Comparison of ENCODE assay signal across 15 cellular contexts in the genomic region with DNA sequence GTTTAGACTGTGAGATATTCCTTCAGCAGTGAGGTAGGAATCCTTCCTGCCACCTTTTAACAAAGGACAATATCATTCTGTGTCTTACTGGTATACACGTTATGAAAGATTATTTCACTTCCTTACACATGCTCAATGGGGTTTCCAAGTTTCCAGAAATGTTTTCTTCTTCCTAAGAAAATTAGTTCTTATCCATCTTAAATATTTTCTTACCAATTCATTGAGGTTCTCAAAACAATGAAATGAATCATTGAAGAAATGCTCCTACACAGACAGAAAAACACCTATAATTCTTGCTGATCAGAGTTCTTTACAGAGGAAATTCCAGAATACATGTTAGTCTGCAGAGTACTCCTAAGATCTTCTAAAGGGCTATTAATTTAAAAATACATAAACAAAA.
"Had no signal": no experiment of that assay in that cellular context is flagged by ENCODE, and none has a peak within 500 bp of the region (broad histone marks: within the 10 kb centered on the region; RNA-seq: fewer than 3 reads in every experiment).

No MANE protein-coding gene starts in this region.

- H3K4me1 ChIP-seq: neural progenitor cell had no signal

- FAIRE-seq: colon, pancreas had no signal

- H3K36me3 ChIP-seq: ascending aorta, esophagus muscularis mucosa, neural progenitor cell, pancreas, sigmoid colon had no signal

- H3K27ac ChIP-seq: neural progenitor cell, pancreas had no signal

- H3K4me3 ChIP-seq: ascending aorta, esophagus muscularis mucosa, lung, neural progenitor cell, pancreas, sigmoid colon had no signal

- H2AFZ ChIP-seq: neural progenitor cell had no signal

- H3K9ac ChIP-seq: neural progenitor cell had no signal

- DNase-seq: activated CD4-positive, alpha-beta T cell treated with anti-CD3 and anti-CD28 coated beads, Interleukin-2, amount 50 U/mL, for 48 hours; activated CD4-positive, CD25-positive, alpha-beta regulatory T cell treated with anti-CD3 and anti-CD28 coated beads, Interleukin-2, amount 50 U/mL, for 72 hours; activated naive CD4-positive, alpha-beta T cell treated with anti-CD3 and anti-CD28 coated beads, Interleukin-2, amount 10 ng/mL, durations not matched to agents 7 days and 5 days; foreskin keratinocyte; left cardiac atrium; pancreas; sigmoid colon; stimulated activated CD4-positive, alpha-beta T cell treated with anti-CD3 and anti-CD28 coated beads, Interleukin-12 subunit alpha, Interleukin-12 subunit beta, amount 100 ng/mL, for 4 hours; stimulated activated CD4-positive, alpha-beta T cell treated with anti-CD3 and anti-CD28 coated beads, Interleukin-2, amount 100 ng/mL, for 24 hours had no signal

- H3K4me2 ChIP-seq: neural progenitor cell had no signal

- ATAC-seq: foreskin keratinocyte; pancreas; stimulated activated memory B cell treated with anti-CD40 and anti-IgM and Interleukin-4, amounts not matched to agents 10 μg/mL and 1 μg/mL and 100 μg/mL, for 72 hours had no signal

- H3K9me3 ChIP-seq: ascending aorta, esophagus muscularis mucosa, pancreas, sigmoid colon had no signal

- H3K27me3 ChIP-seq: ascending aorta, esophagus muscularis mucosa, foreskin keratinocyte, neural progenitor cell, pancreas, sigmoid colon had no signal
